ENCODE assay signal across 9 cellular contexts in genomic region chr1:182617075-182617429, GRCh38. TPM values are rescaled to one million over a fixed set of nuclear protein-coding genes. Genes with fewer than 3 reads are reported as not detected.
DNase-seq lines count a peak whose midpoint lies in the region; ATAC-seq and TF ChIP-seq lines count a peak whose summit lies in the region.
"Had no signal": no experiment of that assay in that cellular context is flagged by ENCODE, and none has a peak within 500 bp of the region (broad histone marks: within the 10 kb centered on the region; RNA-seq: fewer than 3 reads in every experiment).

No MANE protein-coding gene starts in this region.

- no peak overlapping the region for H3K27ac Mint-ChIP-seq in T-cell

- H3K36me3 Mint-ChIP-seq in T-cell = peaks cover 6% of the 10 kb centered on the region

- peaks cover 25 to 28% of the 10 kb centered on the region in 2 donors for H3K27me3 Mint-ChIP-seq in T-cell

- H3K4me1 Mint-ChIP-seq in T-cell = peaks cover 36 to 40% (median 39%) of the 10 kb centered on the region in 3 donors

- TF ChIP-seq CTCF in DOHH2 (IDR thresholded peaks at IDR 0.05; ENCODE audit: low read depth, low read length, poor library complexity, severe bottlenecking) = no peak
- TF ChIP-seq CTCF in mucosa of descending colon (IDR thresholded peaks at IDR 0.05) = no peak

- no peaks in the 10 kb centered on the region; the same call in 1 of the 2 replicates for H3K9me3 ChIP-seq in DOHH2 (ENCODE audit: control insufficient read depth, insufficient read depth, low read length)
- H3K9me3 ChIP-seq in mucosa of descending colon = no peaks in the 10 kb centered on the region
- H3K9me3 ChIP-seq: left ventricle myocardium inferior had no signal

- intact Hi-C loops in mucosa of descending colon (cut with DNase I, micrococcal nuclease) (loop anchor here in 1 of 2 donors (5.0 kb wide), 1 partner anchor 160 kb away; no protein-coding TSS in a partner anchor), Right ventricle myocardium inferior (cut with DNase I) (loop anchor here (5.0 kb wide), 1 partner anchor 60 kb away; no protein-coding TSS in a partner anchor), head of caudate nucleus (cut with DNase I) (no loop called here)

- H3K4me3 Mint-ChIP-seq in T-cell = peak overlapping the region in 2 of 3 donors; percentile 11 to 83

- CTCF ChIA-PET in T-cell (lab: Charles Lee) = interaction anchor here (0.5 to 4.0 kb wide), 10 partner anchors 11 to 168 kb away, joined by 3 to 21 read pairs (median 3); no protein-coding TSS in a partner anchor

- H3K27me3 ChIP-seq in DOHH2 (ENCODE audit: control insufficient read depth, low read length) = 0 out of 2 replicates have a peak, but pooled peaks cover 5% of the 10 kb centered on the region

- H3K4me3 ChIP-seq in DOHH2 (ENCODE audit: low read length) = peak overlapping the region; percentile 74
- no peak overlapping the region for H3K4me3 ChIP-seq in mucosa of descending colon
- H3K4me3 ChIP-seq: left ventricle myocardium inferior had no signal

- H3K36me3 ChIP-seq in DOHH2 (ENCODE audit: control insufficient read depth, low read length) (no peaks in the 10 kb centered on the region), mucosa of descending colon (ENCODE audit: low read depth) (no peaks in the 10 kb centered on the region)
- H3K36me3 ChIP-seq: left ventricle myocardium inferior had no signal

- peak in 2 of 3 experiments; percentile 56 to 68 for DNase-seq in NCI-H1417 (lab: John Stamatoyannopoulos, UW)
- DNase-seq in NCI-H1417 treated with DMSO at 0.1 percent for 48 hours (lab: John Stamatoyannopoulos, UW) = no peak
- no peak for DNase-seq in T-cell
- no peak for DNase-seq in mucosa of descending colon
- DNase-seq in Right ventricle myocardium inferior (ENCODE audit: missing footprints) = no peak
- DNase-seq in head of caudate nucleus = no peak
- DNase-seq in NCI-H128 (lab: John Stamatoyannopoulos, UW; ENCODE audit: unreplicated experiment) = no peak
- DNase-seq: left ventricle myocardium inferior had no signal

- POLR2A ChIA-PET in T-cell (lab: Charles Lee) = interaction anchor here (0.6 to 1.6 kb wide), 5 partner anchors 10 to 77 kb away, joined by 3 to 9 read pairs (median 7); no protein-coding TSS in a partner anchor

- H3K9me3 Mint-ChIP-seq in T-cell = peaks cover 3 to 9% (median 7%) of the 10 kb centered on the region in 3 donors

- peaks cover 25% of the 10 kb centered on the region for H3F3A ChIP-seq in DOHH2 (ENCODE audit: control insufficient read depth, insufficient read depth)

- no peaks in the 10 kb centered on the region for H3K79me2 ChIP-seq in DOHH2 (ENCODE audit: control insufficient read depth, low read length)

- peak overlapping the region; percentile 96 for H3K4me2 ChIP-seq in DOHH2 (ENCODE audit: low read length)

- H3K27ac ChIP-seq in DOHH2 (ENCODE audit: low read depth, low read length) = peak overlapping the region; percentile 76

- H3K4me1 ChIP-seq in DOHH2 (ENCODE audit: control insufficient read depth, low read length) (peaks cover 82% of the 10 kb centered on the region), mucosa of descending colon (ENCODE audit: low read depth) (peaks cover 23% of the 10 kb centered on the region)

- ATAC-seq in T-cell (replicated peaks in 1 of 4) (no peak), mucosa of descending colon (peak; percentile 44), Right ventricle myocardium inferior (no peak)

- H4K20me1 ChIP-seq in DOHH2 (ENCODE audit: control insufficient read depth, insufficient read depth, low read depth, low read length) = no peaks in the 10 kb centered on the region

- no peaks in the 10 kb centered on the region for H3K9me2 ChIP-seq in DOHH2 (replicated peaks; ENCODE audit: control insufficient read depth, low read length)

RNA-seq across cellular contexts. Expression of gene RGS16, which starts 12.9 kb away (rescaled TPM):
- total RNA-seq in T-cell (10 to 100 TPM in 1 of 5 donors, 1 to 10 TPM in 4; 2.9 to 15.6 (median 4.6) TPM), mucosa of descending colon (1 to 10 TPM in 2 of 3 donors, under 1 TPM in 1; 0.61 to 2.3 (median 1.3) TPM), Right ventricle myocardium inferior (0.97 TPM)

RNA-seq across cellular contexts. Expression of gene RNASEL, which starts 28.0 kb away (rescaled TPM):
- total RNA-seq in T-cell (10 to 100 TPM; 10.5 to 20.8 (median 18.7) TPM), mucosa of descending colon (10 to 100 TPM; 14.3 to 23.9 (median 16.3) TPM), Right ventricle myocardium inferior (2.9 TPM)

Comparison
In these comparisons a context has a peak if more than half of its experiments do, and no peak if none do; other contexts are left out.
1. DNase-seq: peak in NCI-H1417 (2 of 3); none in NCI-H1417 treated with DMSO at 0.1 percent for 48 hours (single experiment), T-cell (0 of 34), mucosa of descending colon (0 of 3), Right ventricle myocardium inferior (single experiment), head of caudate nucleus (0 of 42) and NCI-H128 (single experiment).